Comparison of ENCODE assay signal across 22 cellular contexts in genomic region chr7:55481126-55481525, GRCh38.
DNase-seq lines count a peak whose midpoint lies in the region; ATAC-seq and FAIRE-seq lines count a peak whose summit lies in the region.
"Had no signal": no experiment of that assay in that cellular context is flagged by ENCODE, and none has a peak within 500 bp of the region (broad histone marks: within the 10 kb centered on the region; RNA-seq: fewer than 3 reads in every experiment).

No MANE protein-coding gene starts in this region.

- no peaks in the 10 kb centered on the region for H3K27me3 Mint-ChIP-seq in T-helper 2 cell treated with Interferon-gamma antibody and Interleukin-4, amounts not matched to agents 5 μg/mL and 100 μg/mL, for 36 hours (ENCODE audit: low read depth)
- H3K27me3 Mint-ChIP-seq in central memory CD8-positive, alpha-beta T cell, result no peaks in the 10 kb centered on the region
- H3K27me3 Mint-ChIP-seq: stimulated activated naive CD8-positive, alpha-beta T cell treated with anti-CD3 and anti-CD28 coated beads, Interleukin-15, Interleukin-2, amounts not matched to agents 100 ng/mL and 50 ng/mL, for 24 hours had no signal

- H3K4me3 Mint-ChIP-seq in T-helper 2 cell treated with Interferon-gamma antibody and Interleukin-4, amounts not matched to agents 5 μg/mL and 100 μg/mL, for 36 hours, result no peak overlapping the region
- H3K4me3 Mint-ChIP-seq in central memory CD8-positive, alpha-beta T cell, result no peak overlapping the region
- no peak overlapping the region for H3K4me3 Mint-ChIP-seq in stimulated activated effector memory CD8-positive, alpha-beta T cell treated with anti-CD3 and anti-CD28 coated beads, Interleukin-12 subunit alpha, Interleukin-12 subunit beta, amount 100 ng/mL, for 72 hours
- H3K4me3 Mint-ChIP-seq: stimulated activated naive CD8-positive, alpha-beta T cell treated with anti-CD3 and anti-CD28 coated beads, Interleukin-15, Interleukin-2, amounts not matched to agents 100 ng/mL and 50 ng/mL, for 24 hours had no signal

- DNase-seq in T-helper 2 cell treated with Interferon-gamma antibody and Interleukin-4, amounts not matched to agents 5 μg/mL and 100 μg/mL, for 36 hours (ENCODE audit: low spot score), result no peak
- no peak for DNase-seq in T-helper 2 cell
- peak; percentile 67 for DNase-seq in cardiac septum (ENCODE audit: low spot score)
- DNase-seq in left cardiac atrium, result no peak
- DNase-seq in central memory CD8-positive, alpha-beta T cell (ENCODE audit: low spot score in 2 of 2), result no peak
- no peak for DNase-seq in stimulated activated effector memory CD8-positive, alpha-beta T cell treated with anti-CD3 and anti-CD28 coated beads, Interleukin-12 subunit alpha, Interleukin-12 subunit beta, amount 100 ng/mL, for 72 hours (ENCODE audit: low spot score in 2 of 2)
- no peak for DNase-seq in urothelium cell line (ENCODE audit: low spot score)
- DNase-seq in inferior parietal cortex (ENCODE audit: extremely low spot score), result no peak
- DNase-seq: activated gamma-delta T cell treated with Interleukin-2 at 50 U/mL for 16 hours; BE2C; GOT3; heart left ventricle; NCI-H1048; NCI-H2081 treated with DMSO at 0.1 percent for 48 hours; NK-92 treated with Interleukin-12 subunit alpha and Interleukin-12 subunit beta, amount 100 ng/mL, for 24 hours; ovary; right lobe of liver; SK-N-SH; upper lobe of right lung had no signal

- no peak for ATAC-seq in left cardiac atrium
- ATAC-seq in central memory CD8-positive, alpha-beta T cell (replicated peaks; ENCODE audit: extremely low read depth, poor library complexity, severe bottlenecking), result no peak
- no peak for ATAC-seq in stimulated activated effector memory CD8-positive, alpha-beta T cell treated with anti-CD3 and anti-CD28 coated beads, Interleukin-12 subunit alpha, Interleukin-12 subunit beta, amount 100 ng/mL, for 72 hours
- ATAC-seq: heart left ventricle, right lobe of liver, upper lobe of right lung had no signal

- FAIRE-seq in urothelium cell line (lab: Jason Lieb, UNC), result no peak
- FAIRE-seq: colon, D721Med had no signal

- H3K4me1 Mint-ChIP-seq in T-helper 2 cell treated with Interferon-gamma antibody and Interleukin-4, amounts not matched to agents 5 μg/mL and 100 μg/mL, for 36 hours (ENCODE audit: low read depth), result peaks cover 32% of the 10 kb centered on the region
- H3K4me1 Mint-ChIP-seq in central memory CD8-positive, alpha-beta T cell, result peaks cover 60% of the 10 kb centered on the region
- H3K4me1 Mint-ChIP-seq in stimulated activated effector memory CD8-positive, alpha-beta T cell treated with anti-CD3 and anti-CD28 coated beads, Interleukin-12 subunit alpha, Interleukin-12 subunit beta, amount 100 ng/mL, for 72 hours, result peaks cover 63% of the 10 kb centered on the region

- H3K36me3 Mint-ChIP-seq in T-helper 2 cell treated with Interferon-gamma antibody and Interleukin-4, amounts not matched to agents 5 μg/mL and 100 μg/mL, for 36 hours (ENCODE audit: low read depth), result peaks cover 24% of the 10 kb centered on the region
- H3K36me3 Mint-ChIP-seq in central memory CD8-positive, alpha-beta T cell (ENCODE audit: insufficient read depth), result peaks cover 17% of the 10 kb centered on the region
- peaks cover 42% of the 10 kb centered on the region for H3K36me3 Mint-ChIP-seq in stimulated activated effector memory CD8-positive, alpha-beta T cell treated with anti-CD3 and anti-CD28 coated beads, Interleukin-12 subunit alpha, Interleukin-12 subunit beta, amount 100 ng/mL, for 72 hours

- H3K9me3 Mint-ChIP-seq in T-helper 2 cell treated with Interferon-gamma antibody and Interleukin-4, amounts not matched to agents 5 μg/mL and 100 μg/mL, for 36 hours, result no peaks in the 10 kb centered on the region
- no peaks in the 10 kb centered on the region for H3K9me3 Mint-ChIP-seq in central memory CD8-positive, alpha-beta T cell
- H3K9me3 Mint-ChIP-seq in stimulated activated effector memory CD8-positive, alpha-beta T cell treated with anti-CD3 and anti-CD28 coated beads, Interleukin-12 subunit alpha, Interleukin-12 subunit beta, amount 100 ng/mL, for 72 hours, result no peaks in the 10 kb centered on the region
- H3K9me3 Mint-ChIP-seq: stimulated activated naive CD8-positive, alpha-beta T cell treated with anti-CD3 and anti-CD28 coated beads, Interleukin-15, Interleukin-2, amounts not matched to agents 100 ng/mL and 50 ng/mL, for 24 hours had no signal

- intact Hi-C loops in cardiac septum (cut with DNase I), result no loop called here
- intact Hi-C loops in left cardiac atrium (cut with DNase I), result loop anchor here in 1 of 2 donors (10.0 kb wide), 1 partner anchor 64 kb away; no protein-coding TSS in a partner anchor

- H3K27ac Mint-ChIP-seq in T-helper 2 cell treated with Interferon-gamma antibody and Interleukin-4, amounts not matched to agents 5 μg/mL and 100 μg/mL, for 36 hours, result peak overlapping the region; percentile 9
- peak overlapping the region; percentile 50 for H3K27ac Mint-ChIP-seq in central memory CD8-positive, alpha-beta T cell (ENCODE audit: low read depth)
- peak overlapping the region; percentile 59 for H3K27ac Mint-ChIP-seq in stimulated activated effector memory CD8-positive, alpha-beta T cell treated with anti-CD3 and anti-CD28 coated beads, Interleukin-12 subunit alpha, Interleukin-12 subunit beta, amount 100 ng/mL, for 72 hours

Comparison
In these comparisons a context has a peak if more than half of its experiments do, and no peak if none do; other contexts are left out.
1. H3K27ac Mint-ChIP-seq: peak in every context shown above with its lines; median percentile 59 in stimulated activated effector memory CD8-positive, alpha-beta T cell treated with anti-CD3 and anti-CD28 coated beads, Interleukin-12 subunit alpha, Interleukin-12 subunit beta, amount 100 ng/mL, for 72 hours; 50 in central memory CD8-positive, alpha-beta T cell; 9 in T-helper 2 cell treated with Interferon-gamma antibody and Interleukin-4, amounts not matched to agents 5 μg/mL and 100 μg/mL, for 36 hours.